Comparison of ENCODE assay signal across 8 cellular contexts in genomic region chr7:4797858-4798705, GRCh38. TPM values are rescaled to one million over a fixed set of nuclear protein-coding genes. Genes with fewer than 3 reads are reported as not detected.
DNase-seq lines count a peak whose midpoint lies in the region; ATAC-seq and TF ChIP-seq lines count a peak whose summit lies in the region.

No MANE protein-coding gene starts in this region.

- TF ChIP-seq CTCF in fibroblast of mammary gland (conservative IDR thresholded peaks at IDR 0.05; ENCODE audit: control insufficient read depth, insufficient read depth, low read depth, low read length) (peak; percentile 72), osteoblast (IDR thresholded peaks at IDR 0.05; ENCODE audit: extremely low read depth, low read depth, low read length) (peak; percentile 78), uterus (IDR thresholded peaks at IDR 0.05) (peak; percentile 82 to 94 (median 90))

- peak in 4 of 5 donors; percentile 45 to 59 (median 53) for DNase-seq in CD4-positive, alpha-beta memory T cell
- DNase-seq in NCI-H1694 treated with DMSO at 0.1 percent for 48 hours (lab: John Stamatoyannopoulos, UW) (peak; percentile 28), activated T-cell treated with anti-CD3 and anti-CD28 coated beads for 48 hours (ENCODE audit: low read depth) (peak; percentile 67), fibroblast of mammary gland (ENCODE audit: low read depth) (peak; percentile 37), osteoblast (ENCODE audit: insufficient read length, low spot score, missing footprints) (peak; percentile 99), uterus (peak in 1 of 2 donors; percentile 63), NCI-H524 treated with DMSO at 0.1 percent for 48 hours (lab: John Stamatoyannopoulos, UW) (no peak)

- H3K79me2 ChIP-seq in osteoblast (ENCODE audit: insufficient read depth, low read length) = no peaks in the 10 kb centered on the region

- POLR2A ChIA-PET in CD4-positive, alpha-beta memory T cell (lab: Charles Lee; ENCODE audit: partially characterized antibody) = interaction anchor here (0.7 to 1.6 kb wide), 2 partner anchors 22 to 393 kb away, joined by 3 to 11 read pairs; partner anchors contain the start of gene AP5Z1

- intact Hi-C loops in CD4-positive, alpha-beta memory T cell (cut with micrococcal nuclease) = loop anchor here (1.0 to 5.0 kb wide), 2 partner anchors 174 to 287 kb away; no protein-coding TSS in a partner anchor
- intact Hi-C loops in uterus (cut with DNase I; ENCODE audit: low total_unique reads) = loop anchor here (10.0 kb wide), 1 partner anchor 87 kb away; the partner anchor contains the start of gene RADIL

- no peak for TF ChIP-seq POLR2A in uterus (IDR thresholded peaks at IDR 0.05)

- no peak overlapping the region for H3K4me2 ChIP-seq in osteoblast (ENCODE audit: insufficient read depth, low read length)

- no peak overlapping the region for H3K27ac Mint-ChIP-seq in CD4-positive, alpha-beta memory T cell

- no peaks in the 10 kb centered on the region for H3K36me3 Mint-ChIP-seq in CD4-positive, alpha-beta memory T cell

- H3K4me3 ChIP-seq in CD4-positive, alpha-beta memory T cell (ENCODE audit: low read length in 2 of 2) = no peak overlapping the region
- no peak overlapping the region for H3K4me3 ChIP-seq in fibroblast of mammary gland (ENCODE audit: control insufficient read depth, low read depth, low read length)
- no peak overlapping the region for H3K4me3 ChIP-seq in osteoblast (ENCODE audit: insufficient read depth, low read length)
- H3K4me3 ChIP-seq in uterus = no peak overlapping the region

- peaks cover 1 to 12% (median 6%) of the 10 kb centered on the region in 4 donors for H3K4me1 Mint-ChIP-seq in CD4-positive, alpha-beta memory T cell

- no peak overlapping the region for H3K4me3 Mint-ChIP-seq in CD4-positive, alpha-beta memory T cell

- H3K27ac ChIP-seq in CD4-positive, alpha-beta memory T cell (ENCODE audit: low read depth, low read length) = no peak overlapping the region
- H3K27ac ChIP-seq in osteoblast (ENCODE audit: low read depth, low read length) (no peak overlapping the region), uterus (no peak overlapping the region)

- peak; percentile 65 for ATAC-seq in GM19463 (IDR thresholded peaks at IDR 0.05; ENCODE audit: unreplicated experiment)

- H3K4me1 ChIP-seq in CD4-positive, alpha-beta memory T cell (ENCODE audit: insufficient read depth, low read length) = no peaks in the 10 kb centered on the region
- H3K4me1 ChIP-seq in osteoblast (ENCODE audit: insufficient read depth, low read length) = peaks cover 5% of the 10 kb centered on the region
- no peaks in the 10 kb centered on the region for H3K4me1 ChIP-seq in uterus

- no peaks in the 10 kb centered on the region for H3K27me3 ChIP-seq in CD4-positive, alpha-beta memory T cell (ENCODE audit: insufficient read depth, low read length)
- no peaks in the 10 kb centered on the region for H3K27me3 ChIP-seq in osteoblast (ENCODE audit: insufficient read depth, low read length)
- no peaks in the 10 kb centered on the region for H3K27me3 ChIP-seq in uterus

- CTCF ChIA-PET in CD4-positive, alpha-beta memory T cell (lab: Charles Lee; ENCODE audit: partially characterized antibody) = interaction anchor here (1.1 to 7.0 kb wide), 7 partner anchors 10 to 288 kb away, joined by 3 to 62 read pairs (median 5); partner anchors contain the start of gene AP5Z1

- H3K9me3 ChIP-seq in CD4-positive, alpha-beta memory T cell (ENCODE audit: control insufficient read depth in 1 of 2, low read length in 2 of 2) = no peaks in the 10 kb centered on the region
- H3K9me3 ChIP-seq in osteoblast (ENCODE audit: low read depth, low read length) (no peaks in the 10 kb centered on the region), uterus (no peaks in the 10 kb centered on the region)

- H4K20me1 ChIP-seq in osteoblast (ENCODE audit: insufficient read depth, low read length) = no peaks in the 10 kb centered on the region

- H2AFZ ChIP-seq in osteoblast (ENCODE audit: low read length) = no peak overlapping the region

- no peaks in the 10 kb centered on the region for H3K27me3 Mint-ChIP-seq in CD4-positive, alpha-beta memory T cell

- no peaks in the 10 kb centered on the region for H3K9me3 Mint-ChIP-seq in CD4-positive, alpha-beta memory T cell

- no peaks in the 10 kb centered on the region for H3K36me3 ChIP-seq in CD4-positive, alpha-beta memory T cell (ENCODE audit: insufficient read depth, low read length)
- no peaks in the 10 kb centered on the region for H3K36me3 ChIP-seq in osteoblast (ENCODE audit: insufficient read depth, low read length)
- no peaks in the 10 kb centered on the region for H3K36me3 ChIP-seq in uterus

RNA-seq across cellular contexts. Expression of gene AP5Z1, which starts 22.7 kb away (rescaled TPM):
- total RNA-seq in CD4-positive, alpha-beta memory T cell = 100 to 1,000 TPM; 100 to 103 TPM
- 10 to 100 TPM; 29.1 to 40.6 TPM for polyA plus RNA-seq in CD4-positive, alpha-beta memory T cell
- total RNA-seq in osteoblast (63.9 and 73.1 TPM in 2 replicates), uterus (10 to 100 TPM; 12.9 to 40.2 (median 14.6) TPM)
